10 cellular contexts compared by ENCODE assay signal in the genomic region with DNA sequence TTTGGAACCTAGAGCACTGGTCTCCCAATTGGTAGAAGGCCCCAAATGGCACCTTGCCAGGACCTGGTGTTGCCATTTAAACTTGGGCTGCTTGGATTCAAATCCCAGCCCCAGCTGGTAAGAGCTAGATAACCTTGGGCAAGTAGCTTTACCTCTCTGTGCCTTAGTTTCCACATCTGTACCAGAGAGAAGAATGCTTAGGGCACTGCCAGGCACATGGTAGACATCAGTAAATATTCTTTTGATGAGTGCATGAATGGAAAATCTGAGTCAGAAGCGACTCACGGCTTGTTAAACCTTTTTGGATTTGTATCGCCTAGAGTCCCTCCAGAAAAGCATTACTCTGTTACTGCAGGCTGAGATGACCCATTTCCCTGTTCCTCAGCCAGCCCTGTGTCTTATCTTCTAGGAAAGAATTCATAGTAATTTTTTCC.
A peak's percentile ranks its signal among the peaks of the same experiment; 100 is the strongest.
DNase-seq lines count a peak whose midpoint lies in the region; ATAC-seq lines count a peak whose summit lies in the region.
"Had no signal": no experiment of that assay in that cellular context is flagged by ENCODE, and none has a peak within 500 bp of the region (broad histone marks: within the 10 kb centered on the region; RNA-seq: fewer than 3 reads in every experiment).

No MANE protein-coding gene starts in this region.

- ATAC-seq in HG03432 (IDR thresholded peaks at IDR 0.05; ENCODE audit: unreplicated experiment) (no peak), HG03439 (IDR thresholded peaks at IDR 0.05; ENCODE audit: unreplicated experiment) (no peak)

- DNase-seq in DMS 273 (lab: John Stamatoyannopoulos, UW; ENCODE audit: unreplicated experiment) (peak; percentile 49), DMS 273 treated with DMSO at 0.1 percent for 48 hours (lab: John Stamatoyannopoulos, UW) (no peak), MV-4-11 (lab: John Stamatoyannopoulos, UW) (peak; percentile 46), dedifferentiated amniotic fluid mesenchymal stem cell (ENCODE audit: extremely low spot score) (peak; percentile 85), renal cortical epithelial cell (ENCODE audit: low read depth) (peak; percentile 88), HuH-7.5 (ENCODE audit: low spot score) (no peak)
- DNase-seq: nephron progenitor cell, T-helper 1 cell had no signal

Comparison
In these comparisons a context has a peak if more than half of its experiments do, and no peak if none do; other contexts are left out.
1. DNase-seq: peak in DMS 273 (single experiment), MV-4-11 (single experiment), dedifferentiated amniotic fluid mesenchymal stem cell (single experiment) and renal cortical epithelial cell (single experiment); none in DMS 273 treated with DMSO at 0.1 percent for 48 hours (single experiment) and HuH-7.5 (single experiment).